22 cellular contexts compared by ENCODE assay signal in the genomic region with DNA sequence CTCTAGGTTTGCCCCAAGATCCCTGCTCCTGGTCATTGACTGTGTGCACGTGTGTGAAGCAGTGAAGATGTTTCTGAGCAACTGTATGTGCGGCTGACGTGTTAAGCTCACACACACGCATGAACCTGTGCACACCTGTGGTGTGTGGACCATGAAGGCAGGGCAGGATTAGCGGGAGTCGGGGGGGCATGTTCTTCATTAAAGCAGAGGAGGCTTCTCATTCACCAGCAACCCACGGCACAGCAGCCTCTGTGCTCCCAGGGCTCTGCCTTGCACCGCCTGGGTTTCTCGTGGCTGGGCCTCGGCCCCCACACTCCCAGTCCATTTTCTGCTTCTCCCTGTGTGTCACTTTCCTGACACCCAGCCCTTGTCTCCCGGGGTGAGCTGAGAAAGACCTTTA. TPM values are rescaled to one million over a fixed set of nuclear protein-coding genes. Genes with fewer than 3 reads are reported as not detected.
DNase-seq lines count a peak whose midpoint lies in the region; ATAC-seq, FAIRE-seq and TF ChIP-seq lines count a peak whose summit lies in the region.
"Had no signal": no experiment of that assay in that cellular context is flagged by ENCODE, and none has a peak within 500 bp of the region (broad histone marks: within the 10 kb centered on the region; RNA-seq: fewer than 3 reads in every experiment).

No MANE protein-coding gene starts in this region.

- no peak overlapping the region for H3K14ac ChIP-seq in neuronal stem cell (ENCODE audit: low read length)

- H3K27ac ChIP-seq in hepatocyte (peak overlapping the region; percentile 69), neuronal stem cell (replicated peaks; ENCODE audit: low read length) (no peak overlapping the region), transverse colon (peak overlapping the region; percentile 69 to 94 (median 84))
- H3K27ac ChIP-seq: BLaER1 treated with 17β-estradiol and CSF1 and Interleukin-3, amounts not matched to agents 10 nM and 100 nM had no signal

- H3K9me3 ChIP-seq in hepatocyte (ENCODE audit: low read depth) (no peaks in the 10 kb centered on the region), neuronal stem cell (replicated peaks in 1 of 2; ENCODE audit: control insufficient read depth in 2 of 2, insufficient read depth in 1 of 2, low read depth in 1 of 2, low read length in 2 of 2) (no peaks in the 10 kb centered on the region), transverse colon (no peaks in the 10 kb centered on the region)
- H3K9me3 ChIP-seq: BLaER1 treated with 17β-estradiol and CSF1 and Interleukin-3, amounts not matched to agents 10 nM and 100 nM had no signal

- no peaks in the 10 kb centered on the region for H3K79me2 ChIP-seq in hepatocyte

- in situ Hi-C loops in transverse colon (cut with MboI; ENCODE audit: low pct_ligation_motif_present in 1 of 4, low pct_unique_long_range_greater_than_20kb in 1 of 4, low sequenced_read_pairs in 3 of 4): loop anchor here in 3 of 4 donors (10.0 to 25.0 kb wide), 3 partner anchors 87 to 220 kb away; a partner anchor contains a TSS

- no peak overlapping the region for H2BK120ac ChIP-seq in neuronal stem cell (ENCODE audit: low read depth, low read length)

- CTCF ChIA-PET in WTC11 (lab: Charles Lee) (interaction anchor here (0.6 to 4.8 kb wide), 7 partner anchors 9 to 221 kb away, joined by 3 to 19 read pairs (median 4); no protein-coding TSS in a partner anchor), T-cell (lab: Charles Lee) (interaction anchor here (0.6 to 0.7 kb wide), 3 partner anchors 13 to 626 kb away, joined by 4 to 9 read pairs (median 4); no protein-coding TSS in a partner anchor)

- H3K27me3 ChIP-seq in hepatocyte: no peaks in the 10 kb centered on the region
- peaks cover 0 to 19% (median 0%) of the 10 kb centered on the region in 3 experiments for H3K27me3 ChIP-seq in neuronal stem cell (ENCODE audit: control insufficient read depth in 3 of 3, insufficient read depth in 3 of 3, low read depth in 1 of 3, low read length in 3 of 3)
- H3K27me3 ChIP-seq in transverse colon: no peaks in the 10 kb centered on the region

- H2AFZ ChIP-seq in hepatocyte: no peak overlapping the region
- H2AFZ ChIP-seq in neuronal stem cell (ENCODE audit: low read length): no peak overlapping the region

- H2BK12ac ChIP-seq in neuronal stem cell (ENCODE audit: low read length): no peak overlapping the region

- H2BK5ac ChIP-seq in neuronal stem cell (ENCODE audit: low read length): no peak overlapping the region

- H3K18ac ChIP-seq in neuronal stem cell (ENCODE audit: low read length): no peak overlapping the region

- peaks cover 17% of the 10 kb centered on the region for H3K4me1 ChIP-seq in hepatocyte (ENCODE audit: insufficient read depth)
- H3K4me1 ChIP-seq in neuronal stem cell (ENCODE audit: control insufficient read depth in 2 of 2, insufficient read depth in 1 of 2, low read depth in 1 of 2, low read length in 2 of 2): no peaks in the 10 kb centered on the region
- H3K4me1 ChIP-seq in transverse colon: peaks cover 19 to 42% (median 31%) of the 10 kb centered on the region in 4 donors

- peak overlapping the region; percentile 19 for H3K4me2 ChIP-seq in hepatocyte
- H3K4me2 ChIP-seq in neuronal stem cell (ENCODE audit: insufficient read depth, low read length, poor library complexity, severe bottlenecking): no peak overlapping the region
- H3K4me2 ChIP-seq: BLaER1 treated with 17β-estradiol and CSF1 and Interleukin-3, amounts not matched to agents 10 nM and 100 nM had no signal

- intact Hi-C loops in transverse colon (cut with DNase I; ENCODE audit: low total_unique reads): loop anchor here (5.0 kb wide), 2 partner anchors 75 to 385 kb away; a partner anchor contains a TSS

- H4K20me1 ChIP-seq in hepatocyte (ENCODE audit: insufficient read depth, poor library complexity, severe bottlenecking): no peaks in the 10 kb centered on the region
- H4K20me1 ChIP-seq: BLaER1 treated with 17β-estradiol and CSF1 and Interleukin-3, amounts not matched to agents 10 nM and 100 nM had no signal

- H3K27ac Mint-ChIP-seq in WTC11 (no peak overlapping the region), T-cell (no peak overlapping the region)
- H3K27ac Mint-ChIP-seq: HFFc6 had no signal

- H3K36me3 ChIP-seq in hepatocyte (replicated peaks; ENCODE audit: insufficient read depth, low read depth) (no peaks in the 10 kb centered on the region), neuronal stem cell (replicated peaks in 1 of 2; ENCODE audit: control insufficient read depth in 2 of 2, insufficient read depth in 2 of 2, low read length in 2 of 2) (no peaks in the 10 kb centered on the region), transverse colon (no peaks in the 10 kb centered on the region)
- H3K36me3 ChIP-seq: BLaER1 treated with 17β-estradiol and CSF1 and Interleukin-3, amounts not matched to agents 10 nM and 100 nM had no signal

- FAIRE-seq in GM12892 (lab: Jason Lieb, UNC): peak; percentile 21
- FAIRE-seq: RCC 7860 had no signal

- H3K9me3 Mint-ChIP-seq in WTC11 (no peaks in the 10 kb centered on the region), T-cell (no peaks in the 10 kb centered on the region)
- H3K9me3 Mint-ChIP-seq: HFFc6 had no signal

- POLR2A ChIA-PET in WTC11 (lab: Charles Lee): no interaction called here
- POLR2A ChIA-PET in T-cell (lab: Charles Lee): no interaction called here

- no peaks in the 10 kb centered on the region for H3K79me1 ChIP-seq in neuronal stem cell (ENCODE audit: low read depth, low read length)

- TF ChIP-seq EP300 in transverse colon (IDR thresholded peaks at IDR 0.05; ENCODE audit: low read depth): no peak

- no peak overlapping the region for H3K9ac ChIP-seq in neuronal stem cell (ENCODE audit: low read depth, low read length, poor library complexity)
- H3K9ac ChIP-seq: BLaER1 treated with 17β-estradiol and CSF1 and Interleukin-3, amounts not matched to agents 10 nM and 100 nM had no signal

- H3K36me3 Mint-ChIP-seq in WTC11 (no peaks in the 10 kb centered on the region), T-cell (no peaks in the 10 kb centered on the region)

- H4K91ac ChIP-seq in neuronal stem cell (ENCODE audit: low read depth, low read length, poor library complexity): no peak overlapping the region

- H2BK15ac ChIP-seq in neuronal stem cell (ENCODE audit: low read length): no peak overlapping the region

- peak overlapping the region; percentile 54 for H2AK5ac ChIP-seq in neuronal stem cell (ENCODE audit: low read depth, low read length)

- H3K4ac ChIP-seq in neuronal stem cell (ENCODE audit: low read length): no peak overlapping the region

- peaks cover 3% of the 10 kb centered on the region; the same call in 1 of the 2 replicates for H3K4me1 Mint-ChIP-seq in WTC11
- H3K4me1 Mint-ChIP-seq in T-cell: peaks cover 10 to 14% (median 11%) of the 10 kb centered on the region in 3 donors

- DNase-seq in GM12892 (ENCODE audit: insufficient read length) (no peak), hepatocyte (ENCODE audit: low spot score) (no peak), neuronal stem cell (ENCODE audit: low spot score) (no peak), transverse colon (no peak), WTC11 (ENCODE audit: low spot score) (no peak), T-cell (no peak)
- DNase-seq: DMS79; H7; HFFc6; MM.1S; NCI-H1092; NCI-H146; NCI-H2029 treated with DMSO at 0.1 percent for 48 hours; NCI-H2171 treated with DMSO at 0.1 percent for 48 hours; NCI-H446 treated with DMSO at 0.1 percent for 48 hours; NCI-H748 treated with DMSO at 0.1 percent for 48 hours; NK-92 treated with Interleukin-12 subunit alpha and Interleukin-12 subunit beta, amount 100 ng/mL, for 24 hours had no signal

- WGBS in hepatocyte (ENCODE audit: low lambda C conversion rate, missing lambda C conversion rate): 80% methylated on average over 11 of the region's 11 CpGs
- no CpG with 5 or more reads among the region's 11 CpGs for WGBS in neuronal stem cell (ENCODE audit: extremely low coverage in 2 of 2, insufficient read length in 2 of 2, insufficient replicate concordance in 1 of 2), 2 donors
- 79% methylated on average over 11 of the region's 11 CpGs; no CpG with 5 or more reads in 1 of the 2 donors for WGBS in transverse colon (ENCODE audit: low coverage in 1 of 2), 2 donors

- no peaks in the 10 kb centered on the region for H3K9me2 ChIP-seq in hepatocyte (replicated peaks; ENCODE audit: insufficient read depth)

- H3K4me3 Mint-ChIP-seq in WTC11: no peak overlapping the region
- H3K4me3 Mint-ChIP-seq in T-cell: no peak overlapping the region
- H3K4me3 Mint-ChIP-seq: HFFc6 had no signal

- H3K27me3 Mint-ChIP-seq in WTC11 (ENCODE audit: low read depth): peaks cover 2% of the 10 kb centered on the region; the same call in 1 of the 2 replicates
- no peaks in the 10 kb centered on the region for H3K27me3 Mint-ChIP-seq in T-cell

- H3K4me3 ChIP-seq in hepatocyte (no peak overlapping the region), neuronal stem cell (ENCODE audit: low read length in 2 of 2) (no peak overlapping the region), transverse colon (peak overlapping the region in 1 of 4 donors; percentile 0)
- H3K4me3 ChIP-seq: BLaER1 treated with 17β-estradiol and CSF1 and Interleukin-3, amounts not matched to agents 10 nM and 100 nM had no signal

- TF ChIP-seq POLR2A in GM12892 (IDR thresholded peaks at IDR 0.05; ENCODE audit: low read depth, low read length) (no peak), transverse colon (IDR thresholded peaks at IDR 0.05) (no peak)

- no peak overlapping the region for H4K8ac ChIP-seq in neuronal stem cell (ENCODE audit: low read depth, low read length)

- peak overlapping the region; percentile 34 for H3K23ac ChIP-seq in neuronal stem cell (ENCODE audit: low read depth, low read length, poor library complexity)

- ATAC-seq in WTC11 (no peak), HG03439 (IDR thresholded peaks at IDR 0.05; ENCODE audit: unreplicated experiment) (no peak), T-cell (replicated peaks in 1 of 4) (no peak)
- ATAC-seq: Right ventricle myocardium inferior had no signal

- TF ChIP-seq CTCF in hepatocyte (IDR thresholded peaks at IDR 0.05; ENCODE audit: poor library complexity) (no peak), transverse colon (IDR thresholded peaks at IDR 0.05) (no peak), WTC11 (IDR thresholded peaks at IDR 0.05) (no peak)

TF ChIP-seq in WTC11, 78 proteins besides CTCF, POLR2A, EP300 and RAD21 (continues in another document):
- no peak for TF ChIP-seq FOXK1 (CRISPR knock-in tag; IDR thresholded peaks at IDR 0.05)
- TF ChIP-seq NFE2L1 (CRISPR knock-in tag; IDR thresholded peaks at IDR 0.05): no peak

RNA-seq across cellular contexts. Expression of a gene that starts 0.8 kb away (rescaled TPM):
- 0.45 TPM for polyA plus RNA-seq in GM12892 (2012; ENCODE audit: missing spikeins)
- total RNA-seq in hepatocyte: 0.07 TPM in 1 of 2 replicates, not detected in the other
- polyA plus RNA-seq in hepatocyte: 0.63 TPM in 1 of 2 replicates, not detected in the other
- polyA plus RNA-seq in neuronal stem cell (2013, experiment 1 of 2): not detected
- polyA plus RNA-seq in neuronal stem cell (2013, experiment 2 of 2): not detected
- total RNA-seq in transverse colon: 100 to 1,000 TPM in 2 of 4 donors, 10 to 100 TPM in 2; 18.9 to 241 (median 78.9) TPM
- 0.20 TPM in 1 of 3 replicates, not detected in the others for total RNA-seq in WTC11 (2021)
- total RNA-seq in T-cell: not detected
- total RNA-seq: H7, HFFc6, OCI-LY7 had no signal

RNA-seq across cellular contexts. Expression of a gene that starts 33.7 kb away (rescaled TPM):
- 2.2 TPM for polyA plus RNA-seq in GM12892 (2012; ENCODE audit: missing spikeins)
- total RNA-seq in hepatocyte (25.8 and 29.0 TPM in 2 replicates), transverse colon (100 to 1,000 TPM in 3 of 4 donors, 10 to 100 TPM in 1; 97.7 to 152 (median 148) TPM), WTC11 (2021) (8.3 to 10.4 TPM (median 10.1 TPM) in 3 replicates), T-cell (1 to 10 TPM; 2.9 to 8.2 (median 6.2) TPM)
- 58.5 and 66.4 TPM in 2 replicates for polyA plus RNA-seq in hepatocyte
- polyA plus RNA-seq in neuronal stem cell (2013, experiment 1 of 2): 10.5 TPM
- polyA plus RNA-seq in neuronal stem cell (2013, experiment 2 of 2): 10.6 TPM

Comparison
In these comparisons a context has a peak if more than half of its experiments do, and no peak if none do; other contexts are left out.
1. RNA of a gene that starts 0.8 kb away (total RNA-seq): 18.9 to 241 TPM in transverse colon; 0.20 TPM in WTC11, 0.07 TPM in hepatocyte and not detected in T-cell; every median in the first group is over 10 times any median in the second.